Comparison of ENCODE assay signal across 16 cellular contexts in the genomic region with DNA sequence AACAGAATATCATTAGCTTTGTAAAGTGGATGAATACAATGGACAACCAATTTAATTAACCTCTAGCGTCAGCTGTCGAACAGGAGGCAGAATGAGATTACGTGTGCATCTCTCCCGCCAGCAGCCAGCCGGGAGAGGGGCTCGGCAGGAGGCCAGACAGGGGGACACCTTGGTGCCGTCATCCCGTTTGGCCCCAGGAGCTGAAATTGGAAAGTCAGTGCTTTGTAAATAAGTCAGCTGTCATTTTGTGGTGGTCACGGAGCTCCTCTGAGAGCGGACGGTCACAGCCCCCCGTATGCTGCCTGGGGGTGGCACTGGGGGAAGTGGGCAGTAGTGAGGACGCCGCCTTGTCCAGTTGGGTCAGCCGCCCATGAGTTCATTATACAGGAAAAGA.
"Had no signal": no experiment of that assay in that cellular context is flagged by ENCODE, and none has a peak within 500 bp of the region (broad histone marks: within the 10 kb centered on the region; RNA-seq: fewer than 3 reads in every experiment).

No MANE protein-coding gene starts in this region.

- ATAC-seq: body of pancreas, natural killer cell, SK-N-SH treated with all-trans-retinoic acid at 6 μM for 48 hours had no signal

- DNase-seq: activated CD4-positive, CD25-positive, alpha-beta regulatory T cell; activated naive CD4-positive, alpha-beta T cell treated with anti-CD3 and anti-CD28 coated beads, Interleukin-2, amount 50 U/mL, for 16 hours; activated T-cell treated with anti-CD3 and anti-CD28 coated beads, Interleukin-2, amount 50 U/mL, for 48 hours; amniotic stem cell; erythroblast; hypothalamus; natural killer cell; nucleus accumbens; stimulated activated CD4-positive, alpha-beta T cell treated with anti-CD3 and anti-CD28 coated beads, Interleukin-2, amount 100 ng/mL, for 48 hours; stimulated activated naive CD4-positive, alpha-beta T cell treated with Interleukin-2 at 50 U/mL for 16 hours had no signal

- H3K27ac Mint-ChIP-seq: dendritic cell treated with granulocyte-macrophage colony-stimulating factor and Interleukin-4, amounts not matched to agents 40 ng/mL and 50 ng/mL, for 4 days; T-helper 1 cell treated with Interleukin-12 subunit alpha and Interleukin-12 subunit beta and Interleukin-4 antibody, amounts not matched to agents 30 μg/mL and 1 μg/mL, for 36 hours had no signal

- H3K4me3 Mint-ChIP-seq: central memory CD8-positive, alpha-beta T cell; dendritic cell treated with granulocyte-macrophage colony-stimulating factor and Interleukin-4, amounts not matched to agents 40 ng/mL and 50 ng/mL, for 4 days; natural killer cell; T-helper 1 cell treated with Interleukin-12 subunit alpha and Interleukin-12 subunit beta and Interleukin-4 antibody, amounts not matched to agents 30 μg/mL and 1 μg/mL, for 36 hours had no signal

- H3K9me3 ChIP-seq: body of pancreas, prostate gland had no signal

- H3K27me3 Mint-ChIP-seq: central memory CD8-positive, alpha-beta T cell; dendritic cell treated with granulocyte-macrophage colony-stimulating factor and Interleukin-4, amounts not matched to agents 40 ng/mL and 50 ng/mL, for 4 days had no signal

- H3K4me3 ChIP-seq: body of pancreas, prostate gland had no signal

- H3K9me3 Mint-ChIP-seq: central memory CD8-positive, alpha-beta T cell; dendritic cell treated with granulocyte-macrophage colony-stimulating factor and Interleukin-4, amounts not matched to agents 40 ng/mL and 50 ng/mL, for 4 days; natural killer cell; T-helper 1 cell treated with Interleukin-12 subunit alpha and Interleukin-12 subunit beta and Interleukin-4 antibody, amounts not matched to agents 30 μg/mL and 1 μg/mL, for 36 hours had no signal

- H3K36me3 ChIP-seq: prostate gland had no signal

- H3K36me3 Mint-ChIP-seq: natural killer cell had no signal

- H3K27me3 ChIP-seq: body of pancreas had no signal
